Comparison of ENCODE assay signal across 8 cellular contexts in the genomic region with DNA sequence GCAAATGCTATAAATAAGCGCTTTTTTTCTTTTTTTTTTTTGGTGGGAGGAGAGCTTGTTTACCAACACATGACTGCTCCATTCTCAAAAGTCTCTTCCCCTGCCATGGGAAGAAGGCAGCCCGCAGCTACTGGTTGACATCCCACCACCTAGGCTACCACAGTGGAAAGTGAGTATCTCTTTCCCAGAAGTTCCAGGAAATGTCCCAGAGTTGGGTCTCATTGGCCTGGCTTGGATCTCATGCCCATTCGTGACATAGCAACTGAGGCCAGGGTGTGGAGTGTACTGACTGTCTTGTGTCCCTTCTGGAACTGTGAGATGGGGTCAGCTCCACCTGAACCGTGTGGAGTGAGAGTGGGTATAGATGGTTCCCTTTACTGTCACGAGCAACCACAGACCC.
"Had no signal": no experiment of that assay in that cellular context is flagged by ENCODE, and none has a peak within 500 bp of the region (broad histone marks: within the 10 kb centered on the region; RNA-seq: fewer than 3 reads in every experiment).

No MANE protein-coding gene starts in this region.

- H3K27ac Mint-ChIP-seq: HFFc6 had no signal

- H3K9me3 Mint-ChIP-seq: HFFc6 had no signal

- H3K4me3 Mint-ChIP-seq: HFFc6 had no signal

- DNase-seq: GM23248, GOT3, H7, HFFc6, IMR-90 had no signal

- H3K4me3 ChIP-seq: GM23248, HAP-1, K562 had no signal

- ATAC-seq: HCT116, K562 had no signal
